22 cellular contexts compared by ENCODE assay signal in genomic region chr14:80445605-80446004, GRCh38.
"Had no signal": no experiment of that assay in that cellular context is flagged by ENCODE, and none has a peak within 500 bp of the region (broad histone marks: within the 10 kb centered on the region; RNA-seq: fewer than 3 reads in every experiment).

No MANE protein-coding gene starts in this region.

- H3K9me3 ChIP-seq: esophagus muscularis mucosa had no signal

- H2AFZ ChIP-seq: hepatocyte had no signal

- H3K4me2 ChIP-seq: hepatocyte had no signal

- DNase-seq: dermis blood vessel endothelial cell; dorsolateral prefrontal cortex; effector CD4-positive, alpha-beta T cell; effector memory CD4-positive, alpha-beta T cell; foreskin keratinocyte; heart left ventricle; hypothalamus; left cardiac atrium; left lung; left ventricle myocardium superior; lower lobe of right lung; mucosa of descending colon had no signal

- H3K4me3 ChIP-seq: coronary artery, dorsolateral prefrontal cortex, esophagus muscularis mucosa, gastroesophageal sphincter, heart left ventricle, hepatocyte, left lung, lower lobe of right lung, mucosa of descending colon had no signal

- H3K27ac Mint-ChIP-seq: mesothelial cell of epicardium had no signal

- H3K27me3 ChIP-seq: dorsolateral prefrontal cortex, esophagus muscularis mucosa, foreskin keratinocyte, gastroesophageal sphincter, heart left ventricle, hepatocyte, left lung had no signal

- H3K4me1 Mint-ChIP-seq: mesothelial cell of epicardium had no signal

- H3K4me1 ChIP-seq: foreskin keratinocyte, heart left ventricle, left lung, lower lobe of right lung had no signal

- FAIRE-seq: colon, endothelial cell of umbilical vein, frontal cortex, islet of Langerhans, keratinocyte had no signal

- H3K27ac ChIP-seq: coronary artery, dorsolateral prefrontal cortex, esophagus muscularis mucosa, foreskin keratinocyte, gastroesophageal sphincter, hepatocyte, left lung, lower lobe of right lung had no signal

- ATAC-seq: foreskin keratinocyte, gastroesophageal sphincter, heart left ventricle, left cardiac atrium, left lung, lower lobe of right lung, mucosa of descending colon had no signal

- H3K79me2 ChIP-seq: hepatocyte had no signal

- H3K4me3 Mint-ChIP-seq: mesothelial cell of epicardium had no signal

- H3K36me3 ChIP-seq: esophagus muscularis mucosa, gastroesophageal sphincter, heart left ventricle, left lung, lower lobe of right lung had no signal
